In the genomic region with DNA sequence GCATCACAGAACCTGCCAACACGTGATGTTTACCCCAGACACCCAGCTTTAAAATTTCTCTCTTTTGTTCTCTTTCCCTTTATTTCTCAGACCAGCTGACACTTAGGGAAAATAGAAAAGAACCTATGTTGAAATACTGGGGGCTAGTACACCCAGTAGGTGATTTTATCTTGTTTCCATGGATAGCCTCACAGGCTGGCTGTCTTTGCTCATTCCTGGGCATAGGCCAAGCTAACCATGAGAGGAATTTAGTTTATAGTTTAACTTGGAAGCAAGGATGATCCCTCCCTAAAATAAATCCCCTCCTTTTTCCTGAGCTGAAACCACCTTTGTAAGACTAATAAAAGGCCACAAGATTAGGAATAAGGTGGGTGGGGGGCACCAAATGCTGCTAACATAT, we compare ENCODE assay signal across 7 cellular contexts.
DNase-seq lines count a peak whose midpoint lies in the region; ATAC-seq, FAIRE-seq and TF ChIP-seq lines count a peak whose summit lies in the region.
"Not testable (repeated sequence)": the region's sequence is repeated elsewhere in the genome, so short reads cannot be mapped to it uniquely, and the experiment has no call there.

No MANE protein-coding gene starts in this region.

- peak; percentile 1 for DNase-seq in ACHN
- DNase-seq in IMR-90, result peak; percentile 20
- DNase-seq in adipocyte (ENCODE audit: low read depth), result peak; percentile 34
- DNase-seq in cardiac fibroblast (ENCODE audit: low read depth in 2 of 2), result peak; percentile 18 to 54
- not testable (repeated sequence) for DNase-seq in endothelial cell of umbilical vein (ENCODE audit: low read depth, low spot score)
- DNase-seq in fibroblast of the aortic adventitia (ENCODE audit: low read depth), result peak; percentile 69
- peak; percentile 60 for DNase-seq in renal cortical epithelial cell (ENCODE audit: low read depth)

- H2AK5ac ChIP-seq in IMR-90 (ENCODE audit: low read depth, low read length), result 0 out of 2 replicates have a peak overlapping the region, but pooled peaks have one; percentile 43

- not testable (repeated sequence) for ATAC-seq in IMR-90 (ENCODE audit: low read depth)

- not testable (repeated sequence) for BruUV-seq in IMR-90 (replicated peaks; lab: Mats Ljungman, UMichigan); endothelial cell of umbilical vein (replicated peaks; lab: Mats Ljungman, UMichigan)

- H3K18ac ChIP-seq in IMR-90 (ENCODE audit: low read depth, low read length), result peak overlapping the region; percentile 65; the same call in 1 of the 2 replicates

- peak overlapping the region; percentile 46; the same call in 1 of the 2 replicates for H3K14ac ChIP-seq in IMR-90 (replicated peaks; ENCODE audit: low read depth, low read length)

- not testable (repeated sequence) for H3K79me1 ChIP-seq in IMR-90 (ENCODE audit: low read depth in 1 of 2, low read length in 2 of 2)

- H3K4ac ChIP-seq in IMR-90 (ENCODE audit: low read depth, low read length), result peak overlapping the region; percentile 55; the same call in 1 of the 2 replicates

- not testable (repeated sequence) for TF ChIP-seq POLR2A in IMR-90 (IDR thresholded peaks at IDR 0.05; ENCODE audit: low read depth, low read length); endothelial cell of umbilical vein (IDR thresholded peaks at IDR 0.05; ENCODE audit: low read depth, low read length)

- not testable (repeated sequence) for H3K27ac ChIP-seq in IMR-90 (ENCODE audit: insufficient read depth, low read length); endothelial cell of umbilical vein (ENCODE audit: insufficient read depth, low read depth, low read length)

- not testable (repeated sequence) for TF ChIP-seq CTCF in IMR-90 (conservative IDR thresholded peaks at IDR 0.05; ENCODE audit: low read depth, low read length); cardiac fibroblast (IDR thresholded peaks at IDR 0.05; ENCODE audit: low read depth, low read length); endothelial cell of umbilical vein (IDR thresholded peaks at IDR 0.05; ENCODE audit: extremely low read depth in 1 of 2, insufficient read depth in 1 of 2, low read depth in 1 of 2, low read length in 2 of 2); fibroblast of the aortic adventitia (IDR thresholded peaks at IDR 0.05; ENCODE audit: insufficient read depth, low read length)

- CTCF ChIA-PET in IMR-90 (lab: Yijun Ruan, JAX); endothelial cell of umbilical vein (lab: Charles Lee): not testable (repeated sequence)

- not testable (repeated sequence) for H3K9me1 ChIP-seq in IMR-90 (ENCODE audit: insufficient read depth, low read length); endothelial cell of umbilical vein (replicated peaks; ENCODE audit: control insufficient read depth, extremely low read depth, insufficient read depth, low read length)

- intact Hi-C loops in IMR-90 (cut with micrococcal nuclease); endothelial cell of umbilical vein (cut with micrococcal nuclease): not testable (repeated sequence)

- peak overlapping the region; percentile 82; the same call in 1 of the 2 replicates for H2BK20ac ChIP-seq in IMR-90 (ENCODE audit: low read depth, low read length)

- dilution Hi-C loops in IMR-90 (cut with HindIII; ENCODE audit: low sequenced_read_pairs, unreplicated experiment); endothelial cell of umbilical vein (cut with MboI; ENCODE audit: extremely low pct_ligation_motif_present, low sequenced_read_pairs): not testable (repeated sequence)

- not testable (repeated sequence) for H3K36me3 ChIP-seq in IMR-90 (ENCODE audit: control insufficient read depth, insufficient read depth, low read length); adipocyte (ENCODE audit: control insufficient read depth, insufficient read depth, low read length, severe bottlenecking); endothelial cell of umbilical vein (ENCODE audit: control insufficient read depth in 2 of 2, extremely low read depth in 1 of 2, insufficient read depth in 2 of 2, low read length in 2 of 2)

- H4K20me1 ChIP-seq in IMR-90 (ENCODE audit: insufficient read depth, low read length); endothelial cell of umbilical vein (replicated peaks; ENCODE audit: control insufficient read depth, extremely low read depth, insufficient read depth, low read length): not testable (repeated sequence)

- peak; percentile 26 for FAIRE-seq in endothelial cell of umbilical vein (lab: Jason Lieb, UNC)

- H2BK5ac ChIP-seq in IMR-90 (ENCODE audit: low read depth, low read length, poor library complexity, severe bottlenecking), result peak overlapping the region; percentile 69

- H4K8ac ChIP-seq in IMR-90 (ENCODE audit: low read depth in 2 of 2, low read length in 2 of 2), result peak overlapping the region; percentile 32 to 59; a peak in 3 of 4 replicates

- in situ Hi-C loops in ACHN (cut with HindIII; ENCODE audit: low pct_ligation_motif_present, low pct_unique_long_range_greater_than_20kb, low sequenced_read_pairs); IMR-90 (cut with MboI; ENCODE audit: low sequenced_read_pairs): not testable (repeated sequence)

- H2BK120ac ChIP-seq in IMR-90 (ENCODE audit: low read depth, low read length), result peak overlapping the region; percentile 65

- H2BK15ac ChIP-seq in IMR-90 (ENCODE audit: low read depth, low read length), result peak overlapping the region; percentile 52; the same call in 1 of the 3 replicates

- not testable (repeated sequence) for H3K56ac ChIP-seq in IMR-90 (ENCODE audit: extremely low read depth, insufficient read depth, low read length)

- not testable (repeated sequence) for H3K4me1 ChIP-seq in IMR-90 (ENCODE audit: control insufficient read depth, insufficient read depth, low read length); endothelial cell of umbilical vein (ENCODE audit: control insufficient read depth, extremely low read depth, insufficient read depth, low read length)
- peaks cover 17% of the 10 kb centered on the region for H3K4me1 ChIP-seq in adipocyte (ENCODE audit: control insufficient read depth, insufficient read depth, low read length)

- H4K5ac ChIP-seq in IMR-90 (ENCODE audit: low read depth, low read length), result peak overlapping the region; percentile 78; the same call in 1 of the 2 replicates

- not testable (repeated sequence) for H3K79me2 ChIP-seq in endothelial cell of umbilical vein (ENCODE audit: control insufficient read depth, insufficient read depth, low read length)

- POLR2A ChIA-PET in IMR-90 (lab: Charles Lee; ENCODE audit: unreplicated experiment); endothelial cell of umbilical vein (lab: Charles Lee): not testable (repeated sequence)

- H3K4me2 ChIP-seq in IMR-90 (ENCODE audit: low read depth, low read length), result peak overlapping the region; percentile 18; the same call in 1 of the 2 replicates
- not testable (repeated sequence) for H3K4me2 ChIP-seq in endothelial cell of umbilical vein (ENCODE audit: insufficient read depth, low read length)

- no CpG with 5 or more reads among the region's 1 CpG for WGBS in IMR-90 (ENCODE audit: extremely low coverage in 2 of 2, insufficient read length in 1 of 2), 2 experiments

- H3K27me3 ChIP-seq in IMR-90 (ENCODE audit: control insufficient read depth, insufficient read depth, low read length); adipocyte (replicated peaks; ENCODE audit: control insufficient read depth, insufficient read depth, low read length); endothelial cell of umbilical vein (ENCODE audit: control insufficient read depth in 2 of 2, insufficient read depth in 2 of 2, low read length in 2 of 2): not testable (repeated sequence)

- not testable (repeated sequence) for H3K23ac ChIP-seq in IMR-90 (ENCODE audit: low read depth, low read length)

- not testable (repeated sequence) for H3K9me3 ChIP-seq in IMR-90 (ENCODE audit: control insufficient read depth, insufficient read depth, low read length); endothelial cell of umbilical vein (replicated peaks; ENCODE audit: control insufficient read depth, insufficient read depth, low read length)
- H3K9me3 ChIP-seq in adipocyte (ENCODE audit: control insufficient read depth, low read length), result peaks cover 20% of the 10 kb centered on the region

- H3K4me3 ChIP-seq in IMR-90 (ENCODE audit: insufficient read depth, low read depth, low read length); adipocyte (ENCODE audit: low read length); cardiac fibroblast (replicated peaks in 1 of 2; ENCODE audit: low read depth in 2 of 2, low read length in 2 of 2); endothelial cell of umbilical vein (replicated peaks in 1 of 3; ENCODE audit: insufficient read depth in 1 of 3, low read depth in 1 of 3, low read length in 3 of 3); fibroblast of the aortic adventitia (ENCODE audit: low read depth, low read length): not testable (repeated sequence)

- H3K9ac ChIP-seq in IMR-90 (ENCODE audit: low read depth, low read length); adipocyte (ENCODE audit: low read length); endothelial cell of umbilical vein (replicated peaks; ENCODE audit: extremely low read depth, insufficient read depth, low read length): not testable (repeated sequence)

- not testable (repeated sequence) for H4K91ac ChIP-seq in IMR-90 (ENCODE audit: insufficient read depth, low read depth, low read length)

- not testable (repeated sequence) for TF ChIP-seq RAD21 in IMR-90 (IDR thresholded peaks at IDR 0.05; ENCODE audit: low read length)

- not testable (repeated sequence) for H2AFZ ChIP-seq in IMR-90 (replicated peaks; ENCODE audit: low read length, poor library complexity); endothelial cell of umbilical vein (ENCODE audit: low read depth, low read length)

- H2AK9ac ChIP-seq in IMR-90 (replicated peaks; ENCODE audit: low read depth, low read length, poor library complexity), result not testable (repeated sequence)
